7 cellular contexts compared by ENCODE assay signal in genomic region chr1:215567491-215568286, GRCh38. TPM values are rescaled to one million over a fixed set of nuclear protein-coding genes. Genes with fewer than 3 reads are reported as not detected.
DNase-seq lines count a peak whose midpoint lies in the region; FAIRE-seq and TF ChIP-seq lines count a peak whose summit lies in the region.

No MANE protein-coding gene starts in this region.

- CTCF ChIA-PET in MCF 10A (lab: Yijun Ruan, JAX): interaction anchor here (0.6 to 1.6 kb wide), 13 partner anchors 9 to 1371 kb away, joined by 3 to 8 read pairs (median 3); no protein-coding TSS in a partner anchor

- peak; percentile 50 for DNase-seq in GM12891 (ENCODE audit: insufficient read length, low spot score)
- peak; percentile 51 for DNase-seq in HFFc6
- peak; percentile 52 for DNase-seq in MM.1S
- DNase-seq in SKM-1 treated with dmso at 0.1 percent for 144 hours (lab: John Stamatoyannopoulos, UW; ENCODE audit: unreplicated experiment): peak; percentile 74
- peak; percentile 89 for DNase-seq in MCF 10A (ENCODE audit: unreplicated experiment)
- peak; percentile 14 to 32 (median 31) for DNase-seq in immature natural killer cell

- H3K9me3 ChIP-seq in MM.1S (replicated peaks; ENCODE audit: insufficient read depth, low read length): no peaks in the 10 kb centered on the region
- H3K9me3 ChIP-seq in skeletal muscle tissue (ENCODE audit: control insufficient read depth in 3 of 3, low read length in 3 of 3): no peaks in the 10 kb centered on the region

- H3K4me3 ChIP-seq in MM.1S (ENCODE audit: low read length): peak overlapping the region; percentile 83
- peak overlapping the region; percentile 82 to 94 (median 87) for H3K4me3 ChIP-seq in skeletal muscle tissue (ENCODE audit: low read length in 3 of 3)

- POLR2A ChIA-PET in MCF 10A (lab: Yijun Ruan, JAX): interaction anchor here (0.5 to 7.7 kb wide), 43 partner anchors 8 to 1129 kb away, joined by 3 to 117 read pairs (median 4); partner anchors contain the start of genes CENPF and PTPN14

- peak overlapping the region; percentile 77 for H3K9ac ChIP-seq in MM.1S (ENCODE audit: low read length)
- peak overlapping the region; percentile 71 to 87 (median 73) for H3K9ac ChIP-seq in skeletal muscle tissue (ENCODE audit: low read depth in 1 of 3, low read length in 3 of 3)

- TF ChIP-seq CTCF in HFFc6 (IDR thresholded peaks at IDR 0.05): no peak
- no peak for TF ChIP-seq CTCF in MM.1S (IDR thresholded peaks at IDR 0.05; ENCODE audit: low read length)
- no peak for TF ChIP-seq CTCF in MCF 10A (IDR thresholded peaks at IDR 0.05; ENCODE audit: unreplicated experiment)

- H4K20me1 ChIP-seq in MM.1S (ENCODE audit: insufficient read depth, low read length): 0 out of 2 replicates have a peak, but pooled peaks cover 8% of the 10 kb centered on the region

- H3K27me3 Mint-ChIP-seq in HFFc6 (ENCODE audit: insufficient read depth): peaks cover 5% of the 10 kb centered on the region
- no peaks in the 10 kb centered on the region for H3K27me3 Mint-ChIP-seq in MCF 10A (ENCODE audit: insufficient read depth, unreplicated experiment)
- H3K27me3 Mint-ChIP-seq in immature natural killer cell (ENCODE audit: low read depth in 3 of 3): peaks cover 3 to 9% (median 5%) of the 10 kb centered on the region in 3 donors

- H2AFZ ChIP-seq in MM.1S (ENCODE audit: low read length): peak overlapping the region; percentile 93

- H3K27ac ChIP-seq in MM.1S (ENCODE audit: low read length) (peak overlapping the region; percentile 76), skeletal muscle tissue (ENCODE audit: low read depth, low read length) (peak overlapping the region; percentile 70)

- BruUV-seq in MCF 10A (replicated peaks; lab: Mats Ljungman, UMichigan): no TSS peak

- H3K27me3 ChIP-seq in MM.1S (replicated peaks; ENCODE audit: insufficient read depth, low read length): no peaks in the 10 kb centered on the region
- no peaks in the 10 kb centered on the region for H3K27me3 ChIP-seq in skeletal muscle tissue (ENCODE audit: control insufficient read depth in 3 of 3, insufficient read depth in 3 of 3, low read length in 3 of 3)

- TF ChIP-seq POLR2A in GM12891 (IDR thresholded peaks at IDR 0.05; ENCODE audit: low read depth, low read length): 0 out of 2 replicates have a peak, but pooled peaks have one; percentile 40

- peaks cover 48% of the 10 kb centered on the region for H3K4me1 Mint-ChIP-seq in HFFc6 (ENCODE audit: low read depth)
- peaks cover 36% of the 10 kb centered on the region for H3K4me1 Mint-ChIP-seq in MCF 10A (ENCODE audit: insufficient read depth, unreplicated experiment)
- peaks cover 12 to 42% of the 10 kb centered on the region in 2 donors for H3K4me1 Mint-ChIP-seq in immature natural killer cell

- peaks cover 6% of the 10 kb centered on the region; the same call in 1 of the 2 replicates for H3F3A ChIP-seq in MM.1S (ENCODE audit: insufficient read depth, low read length)

- peak overlapping the region; percentile 96 for H3K4me3 Mint-ChIP-seq in HFFc6
- H3K4me3 Mint-ChIP-seq in MCF 10A (ENCODE audit: unreplicated experiment): peak overlapping the region; percentile 98
- H3K4me3 Mint-ChIP-seq in immature natural killer cell: peak overlapping the region; percentile 74 to 87 (median 85)

- H3K36me3 ChIP-seq in MM.1S (replicated peaks; ENCODE audit: insufficient read depth, low read length) (no peaks in the 10 kb centered on the region), skeletal muscle tissue (ENCODE audit: control insufficient read depth in 3 of 3, insufficient read depth in 3 of 3, low read length in 3 of 3) (no peaks in the 10 kb centered on the region)

- peak overlapping the region; percentile 73 for H3K4me2 ChIP-seq in MM.1S (ENCODE audit: low read depth, low read length)

- H3K36me3 Mint-ChIP-seq in HFFc6 (ENCODE audit: low read depth) (no peaks in the 10 kb centered on the region), MCF 10A (ENCODE audit: insufficient read depth, unreplicated experiment) (peaks cover 6% of the 10 kb centered on the region), immature natural killer cell (no peaks in the 10 kb centered on the region)

- peaks cover 64% of the 10 kb centered on the region for H3K79me2 ChIP-seq in MM.1S (ENCODE audit: low read length)

- FAIRE-seq in GM12891 (lab: Jason Lieb, UNC): peak; percentile 75

- H3K27ac Mint-ChIP-seq in HFFc6 (peak overlapping the region; percentile 89), MCF 10A (ENCODE audit: low read depth, unreplicated experiment) (peak overlapping the region; percentile 99), immature natural killer cell (peak overlapping the region in 4 of 6 donors; percentile 47 to 70 (median 57))

- H3K9me2 ChIP-seq in MM.1S (replicated peaks; ENCODE audit: insufficient read depth, low read length): no peaks in the 10 kb centered on the region

- H3K4me1 ChIP-seq in MM.1S (ENCODE audit: low read length): 0 out of 2 replicates have a peak, but pooled peaks cover 15% of the 10 kb centered on the region
- peaks cover 11 to 28% (median 13%) of the 10 kb centered on the region in 3 donors for H3K4me1 ChIP-seq in skeletal muscle tissue (ENCODE audit: control insufficient read depth in 3 of 3, insufficient read depth in 3 of 3, low read length in 3 of 3)

- intact Hi-C loops in MCF 10A (cut with micrococcal nuclease): loop anchor here (1.0 kb wide), 1 partner anchor 39 kb away; no protein-coding TSS in a partner anchor

- no peaks in the 10 kb centered on the region for H3K9me3 Mint-ChIP-seq in HFFc6
- no peaks in the 10 kb centered on the region for H3K9me3 Mint-ChIP-seq in MCF 10A (ENCODE audit: unreplicated experiment)
- peaks cover 0 to 5% (median 1%) of the 10 kb centered on the region in 6 donors for H3K9me3 Mint-ChIP-seq in immature natural killer cell

TF ChIP-seq in GM12891, 5 proteins besides CTCF, POLR2A, EP300 and RAD21:
- TF ChIP-seq TAF1 (IDR thresholded peaks at IDR 0.05; ENCODE audit: low read depth, low read length) (no peak; the same call in 1 of the 2 replicates), POU2F2 (IDR thresholded peaks at IDR 0.05; ENCODE audit: low read depth, low read length) (no peak), SPI1 (IDR thresholded peaks at IDR 0.05; ENCODE audit: low read depth, low read length) (no peak), POLR2AphosphoS5 (IDR thresholded peaks at IDR 0.05; ENCODE audit: low read depth, low read length) (no peak), PAX5 (IDR thresholded peaks at IDR 0.05; ENCODE audit: insufficient read depth, low read length, severe bottlenecking) (no peak)

RNA-seq across cellular contexts. Expression of gene KCTD3, which starts 0.6 kb away (rescaled TPM):
- 3.7 TPM for polyA plus RNA-seq in GM12891 (2012; ENCODE audit: low read depth, missing spikeins)
- total RNA-seq in HFFc6 (2021; fragmentation: NEBNext Ultra II Directional; extraction: Animal tissue kit (Norgen Biotek cat#: 25700)): 10 to 100 TPM; 27.0 to 33.4 (median 29.4) TPM
- 78.9 and 90.3 TPM in 2 replicates for total RNA-seq in MCF 10A (2022)
- polyA plus RNA-seq in immature natural killer cell: 1 to 10 TPM; 1.1 to 1.9 (median 1.6) TPM
- 37.6 TPM for total RNA-seq in skeletal muscle tissue

Comparison
In these comparisons a context has a peak if more than half of its experiments do, and no peak if none do; other contexts are left out.
1. Peak in every context shown above with its lines: DNase-seq, H3K4me3 ChIP-seq and H3K27ac ChIP-seq.
2. DNase-seq: peak in every context shown above with its lines; median percentile 89 in MCF 10A; 74 in SKM-1 treated with dmso at 0.1 percent for 144 hours; 52 in MM.1S; 51 in HFFc6; 50 in GM12891; 31 in immature natural killer cell.